ENCODE assay signal across 8 cellular contexts in genomic region chr7:157432957-157433576, GRCh38.
DNase-seq lines count a peak whose midpoint lies in the region; ATAC-seq and TF ChIP-seq lines count a peak whose summit lies in the region.

No MANE protein-coding gene starts in this region.

- TF ChIP-seq CTCF in fibroblast of mammary gland (conservative IDR thresholded peaks at IDR 0.05; ENCODE audit: control insufficient read depth, insufficient read depth, low read depth, low read length), result peak; percentile 69
- TF ChIP-seq CTCF in neutrophil (IDR thresholded peaks at IDR 0.05), result peak; percentile 75
- peak; percentile 66 for TF ChIP-seq CTCF in upper lobe of right lung (IDR thresholded peaks at IDR 0.05)

- DNase-seq in CD1c-positive myeloid dendritic cell (ENCODE audit: extremely low spot score) (peak; percentile 55), HEK293T (ENCODE audit: extremely low spot score) (peak; percentile 75), NOMO-1 treated with dmso at 0.1 percent for 144 hours (lab: John Stamatoyannopoulos, UW; ENCODE audit: unreplicated experiment) (peak; percentile 32), fibroblast of mammary gland (ENCODE audit: low read depth) (peak; percentile 37), upper lobe of right lung (peak; percentile 65)
- DNase-seq in activated T-cell treated with anti-CD3 and anti-CD28 coated beads, Interleukin-2, amount 50 U/mL, for 1 hour, result peak; percentile 66

- H3K4me3 ChIP-seq in fibroblast of mammary gland (ENCODE audit: control insufficient read depth, low read depth, low read length) (peak overlapping the region; percentile 23), neutrophil (ENCODE audit: low read depth in 1 of 2, low read length in 1 of 2) (peak overlapping the region; percentile 1 to 28), upper lobe of right lung (peak overlapping the region; percentile 14)

- H3K9me3 ChIP-seq in neutrophil, result no peaks in the 10 kb centered on the region
- no peaks in the 10 kb centered on the region for H3K9me3 ChIP-seq in upper lobe of right lung

- H3K27me3 ChIP-seq in neutrophil (peaks cover 29% of the 10 kb centered on the region), upper lobe of right lung (no peaks in the 10 kb centered on the region)

- intact Hi-C loops in upper lobe of right lung (cut with DNase I), result no loop called here

- CTCF ChIA-PET in HEK293T (lab: Yijun Ruan, JAX), result interaction anchor here (1.0 kb wide), 1 partner anchor 14 kb away, joined by 3 read pairs; no protein-coding TSS in a partner anchor

- ATAC-seq in upper lobe of right lung (peak; percentile 55), HG03460 (IDR thresholded peaks at IDR 0.05; ENCODE audit: unreplicated experiment) (no peak)

- H3K4me1 ChIP-seq in neutrophil (ENCODE audit: control insufficient read depth in 1 of 2, insufficient read depth in 1 of 2, low read depth in 1 of 2, low read length in 1 of 2) (peaks cover 8 to 11% of the 10 kb centered on the region in 2 experiments), upper lobe of right lung (peaks cover 5% of the 10 kb centered on the region)

- no peak overlapping the region for H3K27ac ChIP-seq in neutrophil
- no peak overlapping the region for H3K27ac ChIP-seq in upper lobe of right lung

- POLR2A ChIA-PET in HEK293T (lab: Yijun Ruan, JAX), result no interaction called here

- H3K36me3 ChIP-seq in neutrophil (no peaks in the 10 kb centered on the region), upper lobe of right lung (no peaks in the 10 kb centered on the region)

TF ChIP-seq in HEK293T, 16 proteins besides CTCF, POLR2A, EP300 and RAD21:
- no peak for TF ChIP-seq ELF4 (IDR thresholded peaks at IDR 0.05)
- TF ChIP-seq TARDBP (IDR thresholded peaks at IDR 0.05), result peak; percentile 92
